21 cellular contexts compared by ENCODE assay signal in genomic region chr9:14153310-14153720, GRCh38.
DNase-seq lines count a peak whose midpoint lies in the region; ATAC-seq and TF ChIP-seq lines count a peak whose summit lies in the region.
"Had no signal": no experiment of that assay in that cellular context is flagged by ENCODE, and none has a peak within 500 bp of the region (broad histone marks: within the 10 kb centered on the region; RNA-seq: fewer than 3 reads in every experiment).

No MANE protein-coding gene starts in this region.

- intact Hi-C loops in left ventricle myocardium inferior (cut with micrococcal nuclease): no loop called here

- no peak overlapping the region for H3K4me3 ChIP-seq in GM23338
- no peak overlapping the region for H3K4me3 ChIP-seq in left ventricle myocardium inferior
- H3K4me3 ChIP-seq in SK-N-SH (ENCODE audit: low read depth in 2 of 2, low read length in 1 of 2): no peak overlapping the region
- H3K4me3 ChIP-seq: Peyer's patch, right lobe of liver, testis had no signal

- no peak overlapping the region for H3K9ac ChIP-seq in SK-N-SH

- ATAC-seq in GM23338: no peak
- ATAC-seq: activated CD8-positive, alpha-beta T cell treated with anti-CD3 and anti-CD28 coated beads, Interleukin-2, amount 10 ng/mL, durations not matched to agents 7 days and 5 days; right lobe of liver had no signal

- no peak overlapping the region for H2AFZ ChIP-seq in GM23338
- no peak overlapping the region for H2AFZ ChIP-seq in SK-N-SH (ENCODE audit: low read depth)

- CTCF ChIA-PET in SK-N-SH (lab: Yijun Ruan, JAX): no interaction called here

- TF ChIP-seq EP300 in SK-N-SH (IDR thresholded peaks at IDR 0.05; ENCODE audit: borderline replicate concordance in 1 of 2, low read depth in 1 of 2, low read length in 1 of 2): no peak

- H3K4me1 Mint-ChIP-seq in GM23338: peaks cover 25% of the 10 kb centered on the region
- H3K4me1 Mint-ChIP-seq: memory B cell had no signal

- no peak for TF ChIP-seq RAD21 in SK-N-SH (IDR thresholded peaks at IDR 0.05; ENCODE audit: low read length)

- POLR2A ChIA-PET in SK-N-SH (lab: Yijun Ruan, JAX): no interaction called here

- H3K9me2 ChIP-seq in GM23338 (ENCODE audit: insufficient read depth): no peaks in the 10 kb centered on the region
- no peaks in the 10 kb centered on the region for H3K9me2 ChIP-seq in SK-N-SH

- no peaks in the 10 kb centered on the region for H4K20me1 ChIP-seq in GM23338 (replicated peaks; ENCODE audit: insufficient read depth)
- H4K20me1 ChIP-seq in SK-N-SH (ENCODE audit: insufficient read depth): no peaks in the 10 kb centered on the region

- H3K4me1 ChIP-seq in GM23338 (ENCODE audit: insufficient read depth): peaks cover 3% of the 10 kb centered on the region; the same call in 1 of the 2 replicates
- peaks cover 80% of the 10 kb centered on the region for H3K4me1 ChIP-seq in left ventricle myocardium inferior
- peaks cover 6 to 8% of the 10 kb centered on the region in 2 experiments; a peak in 2 of 4 replicates for H3K4me1 ChIP-seq in SK-N-SH (ENCODE audit: control insufficient read depth in 1 of 2, insufficient read depth in 2 of 2, low read depth in 1 of 2, low read length in 1 of 2)
- H3K4me1 ChIP-seq: Peyer's patch, right lobe of liver, testis had no signal

- no peaks in the 10 kb centered on the region for H3K9me3 ChIP-seq in left ventricle myocardium inferior (replicated peaks)
- H3K9me3 ChIP-seq in SK-N-SH: no peaks in the 10 kb centered on the region
- H3K9me3 ChIP-seq: Peyer's patch, right lobe of liver, testis had no signal

- H3K9me3 Mint-ChIP-seq in GM23338: no peaks in the 10 kb centered on the region

- no peaks in the 10 kb centered on the region for H3K27me3 Mint-ChIP-seq in GM23338 (ENCODE audit: insufficient read depth, low read depth, poor library complexity)
- H3K27me3 Mint-ChIP-seq: memory B cell had no signal

- no peak overlapping the region for H3K4me3 Mint-ChIP-seq in GM23338
- H3K4me3 Mint-ChIP-seq: activated CD8-positive, alpha-beta T cell treated with anti-CD3 and anti-CD28 coated beads, Interleukin-2, amount 10 ng/mL, durations not matched to agents 7 days and 5 days; memory B cell had no signal

- H3K36me3 Mint-ChIP-seq in GM23338 (ENCODE audit: low read depth): no peaks in the 10 kb centered on the region
- H3K36me3 Mint-ChIP-seq: memory B cell had no signal

- no peak overlapping the region for H3K27ac Mint-ChIP-seq in GM23338
- H3K27ac Mint-ChIP-seq: activated CD8-positive, alpha-beta T cell treated with anti-CD3 and anti-CD28 coated beads, Interleukin-2, amount 10 ng/mL, durations not matched to agents 7 days and 5 days; memory B cell had no signal

- peak; percentile 8 for DNase-seq in AG09319 (ENCODE audit: extremely low read depth, low read depth)
- peak; percentile 11 for DNase-seq in GM23338 (ENCODE audit: low spot score)
- peak; percentile 1 for DNase-seq in SK-N-DZ (ENCODE audit: low spot score)
- DNase-seq in left ventricle myocardium inferior: no peak
- no peak for DNase-seq in stimulated activated CD4-positive, alpha-beta T cell treated with anti-CD3 and anti-CD28 coated beads, Interleukin-1b, Interleukin-23, amount 100 ng/mL, for 48 hours
- DNase-seq in iPS-NIHi7 (ENCODE audit: extremely low spot score): no peak
- no peak for DNase-seq in stimulated activated CD4-positive, alpha-beta T cell treated with anti-CD3 and anti-CD28 coated beads, Interleukin-2, amount 100 ng/mL, for 24 hours
- DNase-seq in SK-N-SH: no peak
- DNase-seq: activated CD8-positive, alpha-beta T cell treated with anti-CD3 and anti-CD28 coated beads, Interleukin-2, amount 10 ng/mL, durations not matched to agents 7 days and 5 days; Calu3; central memory CD4-positive, alpha-beta T cell; effector memory CD4-positive, alpha-beta T cell; KG1; NCI-H1048; NCI-H345; Peyer's patch; right lobe of liver; stimulated activated CD4-positive, alpha-beta T cell treated with anti-CD3 and anti-CD28 coated beads, Interleukin-4, amount 100 ng/mL, for 1 hour; stimulated activated CD8-positive, alpha-beta memory T cell treated with anti-CD3 and anti-CD28 coated beads, Interleukin-4, amount 100 ng/mL, for 48 hours; testis had no signal

- no peaks in the 10 kb centered on the region for H3K27me3 ChIP-seq in GM23338 (ENCODE audit: insufficient read depth)
- H3K27me3 ChIP-seq in left ventricle myocardium inferior (ENCODE audit: low read depth): no peaks in the 10 kb centered on the region
- no peaks in the 10 kb centered on the region for H3K27me3 ChIP-seq in SK-N-SH (ENCODE audit: insufficient read depth)
- H3K27me3 ChIP-seq: Peyer's patch, right lobe of liver, testis had no signal

- no peaks in the 10 kb centered on the region for H3K36me3 ChIP-seq in GM23338 (ENCODE audit: insufficient read depth)
- H3K36me3 ChIP-seq in left ventricle myocardium inferior: peaks cover 7% of the 10 kb centered on the region
- peaks cover 9 to 18% of the 10 kb centered on the region in 2 experiments for H3K36me3 ChIP-seq in SK-N-SH (replicated peaks in 1 of 2; ENCODE audit: control insufficient read depth in 1 of 2, insufficient read depth in 2 of 2, low read length in 1 of 2)
- H3K36me3 ChIP-seq: Peyer's patch, right lobe of liver had no signal

- H3F3A ChIP-seq in GM23338 (replicated peaks; ENCODE audit: low read depth) (no peaks in the 10 kb centered on the region), SK-N-SH (replicated peaks; ENCODE audit: insufficient read depth) (no peaks in the 10 kb centered on the region)

- H3K4me2 ChIP-seq in GM23338 (no peak overlapping the region), SK-N-SH (no peak overlapping the region)

- no peak for TF ChIP-seq CTCF in AG09319 (IDR thresholded peaks at IDR 0.05; ENCODE audit: low read depth, low read length)
- no peak for TF ChIP-seq CTCF in GM23338 (conservative IDR thresholded peaks at IDR 0.05; ENCODE audit: low read depth in 2 of 2)
- TF ChIP-seq CTCF in left ventricle myocardium inferior (IDR thresholded peaks at IDR 0.05; ENCODE audit: borderline replicate concordance): no peak
- TF ChIP-seq CTCF in SK-N-SH (IDR thresholded peaks at IDR 0.05): no peak

- no peak overlapping the region for H3K27ac ChIP-seq in GM23338 (ENCODE audit: low read depth)
- H3K27ac ChIP-seq in left ventricle myocardium inferior (replicated peaks): peak overlapping the region; percentile 55
- H3K27ac ChIP-seq in SK-N-SH (ENCODE audit: low read depth in 2 of 2, low read length in 1 of 2): peak overlapping the region in 1 of 2 experiments; percentile 50; a peak in 2 of 4 replicates
- H3K27ac ChIP-seq: Peyer's patch, right lobe of liver, testis had no signal

- H3K79me2 ChIP-seq in GM23338 (replicated peaks; ENCODE audit: insufficient read depth) (no peaks in the 10 kb centered on the region), SK-N-SH (ENCODE audit: insufficient read depth) (peaks cover 10% of the 10 kb centered on the region; the same call in 1 of the 2 replicates)

- 66% methylated on average over 3 of the region's 3 CpGs for WGBS in SK-N-SH (ENCODE audit: low lambda C conversion rate)

TF ChIP-seq in GM23338, 12 proteins besides CTCF, POLR2A, EP300 and RAD21 (continues in another document):
- TF ChIP-seq EZH2 (IDR thresholded peaks at IDR 0.05; ENCODE audit: low read depth, unreplicated experiment) (no peak), POLR2AphosphoS5 (IDR thresholded peaks at IDR 0.05; ENCODE audit: low read depth) (no peak), ETS1 (IDR thresholded peaks at IDR 0.05) (no peak), NANOG (IDR thresholded peaks at IDR 0.05; ENCODE audit: borderline replicate concordance) (no peak), JUNB (IDR thresholded peaks at IDR 0.05; ENCODE audit: unreplicated experiment) (no peak)

TF ChIP-seq in SK-N-SH, 30 proteins besides CTCF, POLR2A, EP300 and RAD21 (continues in another document):
- TF ChIP-seq ELF1 (IDR thresholded peaks at IDR 0.05) (no peak), USF2 (IDR thresholded peaks at IDR 0.05; ENCODE audit: borderline replicate concordance, low read depth, low read length) (no peak), USF1 (IDR thresholded peaks at IDR 0.05; ENCODE audit: borderline replicate concordance, low read depth) (no peak), GABPA (IDR thresholded peaks at IDR 0.05; ENCODE audit: low read depth) (no peak), FOXM1 (IDR thresholded peaks at IDR 0.05; ENCODE audit: low read depth) (no peak), PBX3 (IDR thresholded peaks at IDR 0.05) (no peak), RCOR1 (IDR thresholded peaks at IDR 0.05; ENCODE audit: low read length) (no peak), SIN3A (IDR thresholded peaks at IDR 0.05; ENCODE audit: borderline replicate concordance, low read depth, low read length) (no peak), RFX5 (IDR thresholded peaks at IDR 0.05; ENCODE audit: low read length) (no peak), MXI1 (IDR thresholded peaks at IDR 0.05; ENCODE audit: low read depth, low read length) (no peak; the same call in 1 of the 2 replicates), TCF12 (IDR thresholded peaks at IDR 0.05) (no peak), FOXJ3 (CRISPR knock-in tag; IDR thresholded peaks at IDR 0.05) (no peak), EZH2phosphoT487 (IDR thresholded peaks at IDR 0.05; ENCODE audit: borderline replicate concordance, low read depth) (no peak)

Comparison
In these comparisons a context has a peak if more than half of its experiments do, and no peak if none do; other contexts are left out.
1. DNase-seq: peak in AG09319 (single experiment), GM23338 (single experiment) and SK-N-DZ (single experiment); none in left ventricle myocardium inferior (single experiment), stimulated activated CD4-positive, alpha-beta T cell treated with anti-CD3 and anti-CD28 coated beads, Interleukin-1b, Interleukin-23, amount 100 ng/mL, for 48 hours (single experiment), iPS-NIHi7 (single experiment), stimulated activated CD4-positive, alpha-beta T cell treated with anti-CD3 and anti-CD28 coated beads, Interleukin-2, amount 100 ng/mL, for 24 hours (0 of 2) and SK-N-SH (single experiment).